Comparison of ENCODE assay signal across 1 cellular context in genomic region chr2:100780203-100781008, GRCh38.
TF ChIP-seq lines count a peak whose summit lies in the region.

No MANE protein-coding gene starts in this region.

TF ChIP-seq in SK-N-SH, 30 proteins besides CTCF, POLR2A, EP300 and RAD21 (continued from another document):
- TF ChIP-seq PBX3 (IDR thresholded peaks at IDR 0.05): peak; percentile 83
- no peak for TF ChIP-seq EZH2phosphoT487 (IDR thresholded peaks at IDR 0.05; ENCODE audit: borderline replicate concordance, low read depth)
- TF ChIP-seq GATA2 (CRISPR knock-in tag; IDR thresholded peaks at IDR 0.05): no peak
- TF ChIP-seq FOXM1 (IDR thresholded peaks at IDR 0.05; ENCODE audit: low read depth): peak; percentile 84
- TF ChIP-seq GABPA (IDR thresholded peaks at IDR 0.05; ENCODE audit: low read depth): no peak
- TF ChIP-seq IRF3 (IDR thresholded peaks at IDR 0.05; ENCODE audit: low read depth, low read length): no peak
- TF ChIP-seq NRF1 (IDR thresholded peaks at IDR 0.05; ENCODE audit: low read depth, low read length): no peak
- TF ChIP-seq NFIC (IDR thresholded peaks at IDR 0.05; ENCODE audit: borderline replicate concordance): peak; percentile 63
- TF ChIP-seq TAF1 (IDR thresholded peaks at IDR 0.05; ENCODE audit: borderline replicate concordance, low read depth, low read length): peak; percentile 37; the same call in 1 of the 2 replicates
- TF ChIP-seq MAX (IDR thresholded peaks at IDR 0.05; ENCODE audit: low read depth): peak; percentile 37; the same call in 1 of the 2 replicates
- no peak for TF ChIP-seq CHD2 (IDR thresholded peaks at IDR 0.05; ENCODE audit: low read length, partially characterized antibody)
- TF ChIP-seq RXRA (IDR thresholded peaks at IDR 0.05; ENCODE audit: borderline replicate concordance, low read depth): no peak; the same call in 1 of the 2 replicates
- TF ChIP-seq MXI1 (IDR thresholded peaks at IDR 0.05; ENCODE audit: low read depth, low read length): no peak
- no peak for TF ChIP-seq SIN3A (IDR thresholded peaks at IDR 0.05; ENCODE audit: borderline replicate concordance, low read depth, low read length)
- peak; percentile 69 for TF ChIP-seq TEAD4 (IDR thresholded peaks at IDR 0.05; ENCODE audit: borderline replicate concordance, insufficient read depth)
- no peak for TF ChIP-seq USF2 (IDR thresholded peaks at IDR 0.05; ENCODE audit: borderline replicate concordance, low read depth, low read length)
- TF ChIP-seq REST (IDR thresholded peaks at IDR 0.05; ENCODE audit: low read depth, low read length): peak; percentile 37; the same call in 1 of the 2 replicates
- no peak for TF ChIP-seq USF1 (IDR thresholded peaks at IDR 0.05; ENCODE audit: borderline replicate concordance, low read depth)
- TF ChIP-seq ELF1 (IDR thresholded peaks at IDR 0.05): no peak; the same call in 1 of the 2 replicates
